ENCODE assay signal across 21 cellular contexts in the genomic region with DNA sequence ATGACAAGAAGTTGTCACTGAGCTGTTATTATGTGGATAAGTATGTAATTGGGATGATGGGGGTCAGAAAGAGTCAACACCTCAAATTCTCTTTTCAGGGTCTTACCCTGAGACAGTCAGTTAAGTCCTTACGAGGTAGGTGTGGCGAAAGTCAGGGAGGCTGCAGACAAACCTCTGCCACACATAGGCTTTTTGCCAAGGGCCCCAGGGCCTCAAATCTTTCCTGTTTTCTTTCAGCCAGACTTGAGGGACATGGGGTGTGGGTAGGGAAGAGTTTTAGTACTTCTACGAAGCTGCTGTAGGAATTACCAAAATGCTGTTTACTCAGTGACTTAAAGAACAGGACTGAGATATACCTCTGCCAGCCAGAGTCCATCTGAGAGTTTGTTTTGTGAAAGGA. TPM values are rescaled to one million over a fixed set of nuclear protein-coding genes. Genes with fewer than 3 reads are reported as not detected.
"Had no signal": no experiment of that assay in that cellular context is flagged by ENCODE, and none has a peak within 500 bp of the region (broad histone marks: within the 10 kb centered on the region; RNA-seq: fewer than 3 reads in every experiment).

No MANE protein-coding gene starts in this region.

- H3K9me3 ChIP-seq: gastroesophageal sphincter, prostate gland, spleen had no signal

- H3K27me3 ChIP-seq: gastroesophageal sphincter had no signal

- H3K4me3 ChIP-seq: cardiac muscle cell, gastroesophageal sphincter, prostate gland, spleen had no signal

- H3K27ac ChIP-seq: cardiac muscle cell, prostate gland, spleen had no signal

- FAIRE-seq: astrocyte, colon, keratinocyte had no signal

- H3K4me1 ChIP-seq: prostate gland had no signal

- DNase-seq: activated CD4-positive, alpha-beta T cell treated with anti-CD3 and anti-CD28 coated beads, Interleukin-2, amount 50 U/mL, for 4 hours; activated CD4-positive, CD25-positive, alpha-beta regulatory T cell treated with anti-CD3 and anti-CD28 coated beads, Interleukin-2, amount 50 U/mL, for 72 hours; activated CD8-positive, alpha-beta memory T cell treated with anti-CD3 and anti-CD28 coated beads, Interleukin-2, amount 10 ng/mL, durations not matched to agents 7 days and 5 days; activated gamma-delta T cell treated with Interleukin-2 at 50 U/mL for 16 hours; activated T-cell treated with anti-CD3 and anti-CD28 coated beads, Interleukin-2, amount 50 U/mL, for 48 hours; naive thymus-derived CD8-positive, alpha-beta T cell; spleen; stimulated activated CD4-positive, alpha-beta T cell treated with anti-CD3 and anti-CD28 coated beads, Interleukin-1b, Interleukin-23, amount 100 ng/mL, for 48 hours; stimulated activated naive B cell treated with anti-CD40 and anti-IgM and Interleukin-4, amounts not matched to agents 10 μg/mL and 1 μg/mL and 100 μg/mL, for 72 hours; SW 1271; T-helper 9 cell had no signal

- H3K36me3 ChIP-seq: cardiac muscle cell, gastroesophageal sphincter, prostate gland, spleen had no signal

- ATAC-seq: activated CD8-positive, alpha-beta memory T cell treated with anti-CD3 and anti-CD28 coated beads, Interleukin-2, amount 10 ng/mL, durations not matched to agents 7 days and 5 days; gastroesophageal sphincter; naive thymus-derived CD8-positive, alpha-beta T cell; stimulated activated naive B cell treated with anti-CD40 and anti-IgM and Interleukin-4, amounts not matched to agents 10 μg/mL and 1 μg/mL and 100 μg/mL, for 72 hours had no signal

RNA-seq across cellular contexts. Expression of a gene that starts 13.8 kb away (rescaled TPM):
- total RNA-seq: activated CD8-positive, alpha-beta memory T cell treated with anti-CD3 and anti-CD28 coated beads, Interleukin-2, amount 10 ng/mL, durations not matched to agents 7 days and 5 days; astrocyte; cardiac muscle cell; gastroesophageal sphincter; liver; mesothelial cell of epicardium; naive thymus-derived CD8-positive, alpha-beta T cell; prostate gland; sciatic nerve; spleen; ureter had no signal
- polyA plus RNA-seq: cardiac muscle cell; keratinocyte; liver; naive thymus-derived CD8-positive, alpha-beta T cell; spleen had no signal

RNA-seq across cellular contexts. Expression of a gene that starts 34.9 kb away (rescaled TPM):
- total RNA-seq: activated CD8-positive, alpha-beta memory T cell treated with anti-CD3 and anti-CD28 coated beads, Interleukin-2, amount 10 ng/mL, durations not matched to agents 7 days and 5 days; naive thymus-derived CD8-positive, alpha-beta T cell had no signal
- polyA plus RNA-seq: keratinocyte; naive thymus-derived CD8-positive, alpha-beta T cell had no signal

RNA-seq across cellular contexts. Expression of a gene that starts 38.2 kb away (rescaled TPM):
- total RNA-seq: activated CD8-positive, alpha-beta memory T cell treated with anti-CD3 and anti-CD28 coated beads, Interleukin-2, amount 10 ng/mL, durations not matched to agents 7 days and 5 days; cardiac muscle cell; naive thymus-derived CD8-positive, alpha-beta T cell had no signal
- polyA plus RNA-seq: cardiac muscle cell; keratinocyte; naive thymus-derived CD8-positive, alpha-beta T cell had no signal
